Comparison of ENCODE assay signal across 8 cellular contexts in the genomic region with DNA sequence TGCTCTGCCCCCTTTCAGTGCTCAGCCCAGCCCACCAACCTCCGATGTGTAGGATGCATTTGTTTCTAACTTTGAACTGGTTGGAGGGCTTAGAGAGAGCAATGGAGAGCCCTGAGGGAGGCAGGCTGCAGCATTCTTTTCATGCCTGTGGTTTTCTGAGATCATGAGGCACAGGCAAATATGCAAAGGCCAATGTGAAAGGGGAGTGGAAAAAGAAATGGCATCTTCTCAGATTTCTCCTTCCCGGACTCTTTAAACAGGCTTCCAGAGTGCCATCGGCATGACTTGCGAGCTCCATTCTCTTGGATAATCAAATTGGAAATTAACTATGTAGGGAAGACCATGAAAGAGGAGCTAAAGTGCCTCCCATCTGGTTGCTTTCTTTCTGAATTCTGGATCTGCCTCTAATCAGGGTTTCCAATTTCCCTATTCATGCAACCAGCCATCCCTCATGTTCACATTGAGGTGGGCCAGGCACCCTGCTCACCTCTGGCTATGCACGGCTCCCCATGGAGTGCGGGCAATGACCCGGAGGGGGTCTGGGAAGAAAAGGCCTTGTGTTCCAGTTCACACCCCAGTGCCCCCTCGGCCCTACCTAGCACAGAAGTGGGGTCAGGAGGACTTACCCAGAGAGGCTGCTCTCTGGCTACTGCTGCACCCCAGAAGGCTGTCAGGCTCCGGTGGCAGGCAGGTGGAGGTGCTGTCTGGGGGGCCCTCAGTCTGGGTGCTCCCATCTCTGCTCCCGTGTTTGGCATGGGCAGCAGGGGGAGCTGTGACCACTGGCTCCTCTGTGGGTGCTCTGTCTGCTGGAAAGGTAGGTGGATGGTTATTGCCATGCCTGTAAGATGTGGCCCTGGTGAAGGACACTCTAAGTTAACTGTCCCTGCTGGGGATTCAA. TPM values are rescaled to one million over a fixed set of nuclear protein-coding genes. Genes with fewer than 3 reads are reported as not detected.
A peak's percentile ranks its signal among the peaks of the same experiment; 100 is the strongest.
DNase-seq lines count a peak whose midpoint lies in the region; ATAC-seq, FAIRE-seq and TF ChIP-seq lines count a peak whose summit lies in the region.

No MANE protein-coding gene starts in this region.

- H3K36me3 ChIP-seq in gastroesophageal sphincter: peaks cover 5 to 100% of the 10 kb centered on the region in 2 donors

- no peak for TF ChIP-seq EP300 in gastroesophageal sphincter (IDR thresholded peaks at IDR 0.05)

- intact Hi-C loops in sciatic nerve (cut with DNase I): no loop called here

- 8 to 26% methylated on average over 3 to 4 of the region's 10 CpGs for WGBS in gastroesophageal sphincter (ENCODE audit: low coverage in 1 of 2), 2 donors

- peaks cover 22 to 96% (median 66%) of the 10 kb centered on the region in 3 donors for H3K4me1 ChIP-seq in gastroesophageal sphincter

- no peaks in the 10 kb centered on the region for H3K27me3 ChIP-seq in gastroesophageal sphincter

- DNase-seq in AG10803 (ENCODE audit: low read depth) (peak; percentile 98), H54 (ENCODE audit: insufficient read length, low spot score) (peak; percentile 80), T1000 (lab: John Stamatoyannopoulos, UW) (peak; percentile 56), sciatic nerve (ENCODE audit: low spot score) (peak; percentile 66)
- no peak for DNase-seq in stimulated activated CD4-positive, alpha-beta T cell treated with anti-CD3 and anti-CD28 coated beads, Interleukin-2, amount 100 ng/mL, for 48 hours

- FAIRE-seq in H54 (lab: Jason Lieb, UNC): peak; percentile 74

- H3K27ac ChIP-seq in gastroesophageal sphincter: peak overlapping the region; percentile 70 to 100 (median 99)

- TF ChIP-seq CTCF in AG10803 (conservative IDR thresholded peaks at IDR 0.05; ENCODE audit: low read length) (peak; percentile 46), gastroesophageal sphincter (IDR thresholded peaks at IDR 0.05) (peak in 1 of 4 experiments; percentile 30)

- no peaks in the 10 kb centered on the region for H3K9me3 ChIP-seq in gastroesophageal sphincter

- peak; percentile 68 for ATAC-seq in gastroesophageal sphincter
- peak; percentile 89 for ATAC-seq in sciatic nerve
- ATAC-seq in GM21526 (IDR thresholded peaks at IDR 0.05; ENCODE audit: low FRiP score, unreplicated experiment): no peak
- ATAC-seq in GM19324 (IDR thresholded peaks at IDR 0.05; ENCODE audit: low FRiP score, unreplicated experiment): no peak

- H3K4me3 ChIP-seq in AG10803 (ENCODE audit: low read length) (no peak overlapping the region; the same call in 1 of the 2 replicates), gastroesophageal sphincter (peak overlapping the region in 1 of 2 donors; percentile 6)

- TF ChIP-seq POLR2A in H54 (IDR thresholded peaks at IDR 0.05; ENCODE audit: low read depth, low read length) (no peak), gastroesophageal sphincter (IDR thresholded peaks at IDR 0.05) (no peak)

RNA-seq across cellular contexts. Expression of gene AMOTL2, which starts 16.1 kb away (rescaled TPM):
- total RNA-seq in gastroesophageal sphincter: 100 to 1,000 TPM in 3 of 4 donors, 10 to 100 TPM in 1; 93.2 to 226 (median 153) TPM
- total RNA-seq in sciatic nerve: 158 TPM

Comparison
In these comparisons a context has a peak if more than half of its experiments do, and no peak if none do; other contexts are left out.
1. DNase-seq: peak in AG10803 (single experiment), H54 (single experiment), T1000 (single experiment) and sciatic nerve (single experiment); none in stimulated activated CD4-positive, alpha-beta T cell treated with anti-CD3 and anti-CD28 coated beads, Interleukin-2, amount 100 ng/mL, for 48 hours (0 of 2).
2. ATAC-seq: peak in gastroesophageal sphincter (single experiment) and sciatic nerve (single experiment); none in GM21526 (single experiment) and GM19324 (single experiment).